In genomic region chr5:33370135-33370472, GRCh38 we compare ENCODE assay signal across 13 cellular contexts.
DNase-seq lines count a peak whose midpoint lies in the region; ATAC-seq and TF ChIP-seq lines count a peak whose summit lies in the region.
"Had no signal": no experiment of that assay in that cellular context is flagged by ENCODE, and none has a peak within 500 bp of the region (broad histone marks: within the 10 kb centered on the region; RNA-seq: fewer than 3 reads in every experiment).

No MANE protein-coding gene starts in this region.

- no peaks in the 10 kb centered on the region for H3K79me2 ChIP-seq in osteoblast (ENCODE audit: insufficient read depth, low read length)

- no peak for TF ChIP-seq CTCF in endothelial cell (IDR thresholded peaks at IDR 0.05; ENCODE audit: unreplicated experiment)
- no peak for TF ChIP-seq CTCF in osteoblast (IDR thresholded peaks at IDR 0.05; ENCODE audit: extremely low read depth, low read depth, low read length)

- H3K4me1 ChIP-seq in osteoblast (ENCODE audit: insufficient read depth, low read length), result peaks cover 25% of the 10 kb centered on the region
- H3K4me1 ChIP-seq: lower lobe of right lung had no signal

- no peaks in the 10 kb centered on the region for H3K9me3 ChIP-seq in osteoblast (ENCODE audit: low read depth, low read length)
- H3K9me3 ChIP-seq: lower lobe of right lung had no signal

- H4K20me1 ChIP-seq in osteoblast (ENCODE audit: insufficient read depth, low read length), result no peaks in the 10 kb centered on the region

- peak overlapping the region; percentile 80 for H3K27ac Mint-ChIP-seq in endothelial cell (ENCODE audit: unreplicated experiment)
- H3K27ac Mint-ChIP-seq: activated naive CD4-positive, alpha-beta T cell treated with anti-CD3 and anti-CD28 coated beads, Interleukin-2, amount 50 U/mL, for 24 hours had no signal

- H3K27me3 ChIP-seq in osteoblast (ENCODE audit: insufficient read depth, low read length), result no peaks in the 10 kb centered on the region

- H3K36me3 ChIP-seq in osteoblast (ENCODE audit: insufficient read depth, low read length), result no peaks in the 10 kb centered on the region
- H3K36me3 ChIP-seq: lower lobe of right lung had no signal

- H3K9me3 Mint-ChIP-seq in endothelial cell (ENCODE audit: unreplicated experiment), result no peaks in the 10 kb centered on the region
- H3K9me3 Mint-ChIP-seq: activated naive CD4-positive, alpha-beta T cell treated with anti-CD3 and anti-CD28 coated beads, Interleukin-2, amount 50 U/mL, for 24 hours had no signal

- H3K4me3 Mint-ChIP-seq in endothelial cell (ENCODE audit: unreplicated experiment), result no peak overlapping the region
- H3K4me3 Mint-ChIP-seq: activated naive CD4-positive, alpha-beta T cell treated with anti-CD3 and anti-CD28 coated beads, Interleukin-2, amount 50 U/mL, for 24 hours had no signal

- peak; percentile 4 for DNase-seq in ELF-1 (ENCODE audit: low read depth, low spot score)
- peak; percentile 86 to 96 for DNase-seq in NOMO-1 (lab: John Stamatoyannopoulos, UW; ENCODE audit: unreplicated experiment in 2 of 2)
- no peak for DNase-seq in endothelial cell (ENCODE audit: low spot score)
- DNase-seq in osteoblast (ENCODE audit: insufficient read length, low spot score, missing footprints), result peak; percentile 83
- no peak for DNase-seq in substantia nigra (lab: John Stamatoyannopoulos, UW)
- DNase-seq in SK-N-DZ (ENCODE audit: low spot score), result no peak
- no peak for DNase-seq in activated naive CD4-positive, alpha-beta T cell treated with Interleukin-2 at 50 U/mL for 16 hours
- DNase-seq: activated CD4-positive, alpha-beta T cell treated with anti-CD3 and anti-CD28 coated beads for 48 hours; lower lobe of right lung; NCI-H1092 treated with DMSO at 0.1 percent for 48 hours; RPMI8226 had no signal

- peaks cover 14% of the 10 kb centered on the region for H3K4me1 Mint-ChIP-seq in endothelial cell (ENCODE audit: unreplicated experiment)
- H3K4me1 Mint-ChIP-seq: activated naive CD4-positive, alpha-beta T cell treated with anti-CD3 and anti-CD28 coated beads, Interleukin-2, amount 50 U/mL, for 24 hours had no signal

- H2AFZ ChIP-seq in osteoblast (ENCODE audit: low read length), result peak overlapping the region; percentile 11

- peak overlapping the region; percentile 95 for H3K27ac ChIP-seq in osteoblast (ENCODE audit: low read depth, low read length)
- H3K27ac ChIP-seq in substantia nigra (ENCODE audit: low read depth, low read length, poor library complexity, severe bottlenecking), result no peak overlapping the region
- H3K27ac ChIP-seq: lower lobe of right lung had no signal

- no peaks in the 10 kb centered on the region for H3K27me3 Mint-ChIP-seq in endothelial cell (ENCODE audit: unreplicated experiment)

- no peak overlapping the region for H3K4me3 ChIP-seq in osteoblast (ENCODE audit: insufficient read depth, low read length)
- H3K4me3 ChIP-seq: lower lobe of right lung had no signal

- H3K36me3 Mint-ChIP-seq in endothelial cell (ENCODE audit: low read depth, unreplicated experiment), result no peaks in the 10 kb centered on the region
- H3K36me3 Mint-ChIP-seq: activated naive CD4-positive, alpha-beta T cell treated with anti-CD3 and anti-CD28 coated beads, Interleukin-2, amount 50 U/mL, for 24 hours had no signal

- ATAC-seq in GM21619 (IDR thresholded peaks at IDR 0.05; ENCODE audit: unreplicated experiment), result no peak
- ATAC-seq: lower lobe of right lung had no signal

- H3K4me2 ChIP-seq in osteoblast (ENCODE audit: insufficient read depth, low read length), result peak overlapping the region; percentile 8

Comparison
In these comparisons a context has a peak if more than half of its experiments do, and no peak if none do; other contexts are left out.
1. DNase-seq: peak in ELF-1 (single experiment), NOMO-1 (2 of 2) and osteoblast (single experiment); none in endothelial cell (single experiment), substantia nigra (0 of 49), SK-N-DZ (single experiment) and activated naive CD4-positive, alpha-beta T cell treated with Interleukin-2 at 50 U/mL for 16 hours (single experiment).